ENCODE assay signal across 23 cellular contexts in the genomic region with DNA sequence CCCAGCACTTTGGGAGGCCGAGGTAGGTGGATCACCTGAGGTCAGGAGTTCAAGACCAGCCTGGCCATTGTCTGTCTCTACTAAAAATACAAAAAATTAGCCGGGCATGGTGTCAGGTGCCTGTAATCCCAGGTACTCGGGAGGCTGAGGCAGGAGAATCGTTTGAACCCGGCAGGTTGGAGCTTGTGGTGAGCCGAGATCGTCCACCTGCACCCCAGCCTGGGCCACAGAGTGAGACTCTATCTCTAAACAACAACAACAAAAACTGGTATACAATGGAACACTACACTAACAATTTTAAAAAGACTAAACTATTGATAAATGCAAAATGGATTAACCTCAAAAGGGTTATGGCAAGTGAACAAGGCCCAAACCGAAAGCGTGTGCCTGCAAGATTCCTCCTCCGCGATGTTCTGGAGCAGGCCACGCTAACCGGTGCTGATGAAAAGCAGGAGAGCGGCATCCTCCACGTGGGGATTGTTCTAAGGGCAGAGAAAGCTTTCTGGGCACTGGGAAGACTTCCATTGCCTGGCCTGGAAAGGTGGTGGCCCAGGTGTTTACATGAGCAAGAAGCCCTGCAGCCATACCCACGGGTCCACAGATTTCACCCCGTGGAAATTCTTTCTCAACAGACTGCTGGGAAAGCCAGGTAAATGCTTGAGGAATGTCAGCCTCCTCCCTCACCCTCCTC. TPM values are rescaled to one million over a fixed set of nuclear protein-coding genes. Genes with fewer than 3 reads are reported as not detected.
DNase-seq lines count a peak whose midpoint lies in the region; ATAC-seq and TF ChIP-seq lines count a peak whose summit lies in the region.
"Had no signal": no experiment of that assay in that cellular context is flagged by ENCODE, and none has a peak within 500 bp of the region (broad histone marks: within the 10 kb centered on the region; RNA-seq: fewer than 3 reads in every experiment).

No MANE protein-coding gene starts in this region.

- H3K4me3 Mint-ChIP-seq in activated CD4-positive, alpha-beta T cell treated with anti-CD3 and anti-CD28 coated beads for 36 hours, result no peak overlapping the region
- H3K4me3 Mint-ChIP-seq: naive thymus-derived CD4-positive, alpha-beta T cell had no signal

- peaks cover 26 to 40% (median 33%) of the 10 kb centered on the region in 10 experiments for H3K4me1 ChIP-seq in BLaER1 treated with 17β-estradiol and CSF1 and Interleukin-3, amounts not matched to agents 10 nM and 100 nM
- no peaks in the 10 kb centered on the region for H3K4me1 ChIP-seq in adrenal gland (replicated peaks in 1 of 2)
- H3K4me1 ChIP-seq in ovary (ENCODE audit: insufficient read depth), result peaks cover 10% of the 10 kb centered on the region
- H3K4me1 ChIP-seq: A549, colonic mucosa had no signal

- ATAC-seq in activated CD4-positive, alpha-beta T cell treated with anti-CD3 and anti-CD28 coated beads for 36 hours, result no peak
- no peak for ATAC-seq in HG03439 (IDR thresholded peaks at IDR 0.05; ENCODE audit: unreplicated experiment)
- ATAC-seq: naive thymus-derived CD4-positive, alpha-beta T cell; PC-3 had no signal

- peaks cover 9% of the 10 kb centered on the region for H3K9me3 Mint-ChIP-seq in activated CD4-positive, alpha-beta T cell treated with anti-CD3 and anti-CD28 coated beads for 36 hours (ENCODE audit: low read depth)

- intact Hi-C loops in activated CD4-positive, alpha-beta T cell treated with anti-CD3 and anti-CD28 coated beads for 36 hours (cut with DNase I, micrococcal nuclease), result no loop called here
- intact Hi-C loops in adrenal gland (cut with DNase I) (loop anchor here in 1 of 2 donors (10.0 kb wide), 1 partner anchor 59 kb away; no protein-coding TSS in a partner anchor), ovary (cut with DNase I) (no loop called here)

- no peaks in the 10 kb centered on the region for H3K36me3 ChIP-seq in BLaER1 treated with 17β-estradiol and CSF1 and Interleukin-3, amounts not matched to agents 10 nM and 100 nM
- H3K36me3 ChIP-seq in adrenal gland (replicated peaks in 1 of 2) (no peaks in the 10 kb centered on the region), ovary (no peaks in the 10 kb centered on the region)
- H3K36me3 ChIP-seq: colonic mucosa, SJSA1, uterus had no signal

- POLR2A ChIA-PET in activated CD4-positive, alpha-beta T cell treated with anti-CD3 and anti-CD28 coated beads for 36 hours (lab: Charles Lee), result no interaction called here

- H3K4me3 ChIP-seq in BLaER1 treated with 17β-estradiol and CSF1 and Interleukin-3, amounts not matched to agents 10 nM and 100 nM, result no peak overlapping the region
- H3K4me3 ChIP-seq in adrenal gland (no peak overlapping the region), ovary (no peak overlapping the region)
- H3K4me3 ChIP-seq: A549, colonic mucosa, lung, SJSA1, uterus had no signal

- TF ChIP-seq CTCF in adrenal gland (IDR thresholded peaks at IDR 0.05), result no peak
- TF ChIP-seq CTCF in ovary (IDR thresholded peaks at IDR 0.05), result no peak

- H3K27ac Mint-ChIP-seq in activated CD4-positive, alpha-beta T cell treated with anti-CD3 and anti-CD28 coated beads for 36 hours, result no peak overlapping the region

- DNase-seq in activated CD4-positive, alpha-beta T cell treated with anti-CD3 and anti-CD28 coated beads for 36 hours, result peak; percentile 5
- no peak for DNase-seq in activated CD4-positive, alpha-beta T cell treated with anti-CD3 and anti-CD28 coated beads, Interleukin-2, amount 50 U/mL, for 4 hours
- peak in 4 of 7 donors; percentile 3 to 6 (median 4) for DNase-seq in adrenal gland
- peak in 4 of 5 donors; percentile 4 to 38 (median 15) for DNase-seq in ovary
- DNase-seq in erythroblast (lab: John Stamatoyannopoulos, UW), result no peak
- DNase-seq in C1 segment of cervical spinal cord (lab: John Stamatoyannopoulos, UW), result no peak
- DNase-seq: activated naive CD4-positive, alpha-beta T cell; colonic mucosa; DMS153; KBM-7; NCI-H187 treated with DMSO at 0.1 percent for 48 hours; NCI-H226; NCI-H82; PC-3; stimulated activated CD4-positive, alpha-beta T cell treated with anti-CD3 and anti-CD28 coated beads, Interleukin-4, amount 100 ng/mL, for 4 hours had no signal

- no peaks in the 10 kb centered on the region for H3K27me3 ChIP-seq in BLaER1 treated with 17β-estradiol and CSF1 and Interleukin-3, amounts not matched to agents 10 nM and 100 nM
- no peaks in the 10 kb centered on the region for H3K27me3 ChIP-seq in adrenal gland
- no peaks in the 10 kb centered on the region for H3K27me3 ChIP-seq in ovary
- H3K27me3 ChIP-seq: colonic mucosa, SJSA1, uterus had no signal

- no peaks in the 10 kb centered on the region for H3K27me3 Mint-ChIP-seq in activated CD4-positive, alpha-beta T cell treated with anti-CD3 and anti-CD28 coated beads for 36 hours
- H3K27me3 Mint-ChIP-seq: naive thymus-derived CD4-positive, alpha-beta T cell had no signal

- peaks cover 0 to 29% (median 0%) of the 10 kb centered on the region in 11 experiments; a peak in 6 of 22 replicates for H3K9me3 ChIP-seq in BLaER1 treated with 17β-estradiol and CSF1 and Interleukin-3, amounts not matched to agents 10 nM and 100 nM (replicated peaks in 1 of 11)
- H3K9me3 ChIP-seq in adrenal gland (replicated peaks in 1 of 3) (no peaks in the 10 kb centered on the region), ovary (no peaks in the 10 kb centered on the region)
- H3K9me3 ChIP-seq: A549, colonic mucosa, SJSA1, uterus had no signal

- H3K36me3 Mint-ChIP-seq in activated CD4-positive, alpha-beta T cell treated with anti-CD3 and anti-CD28 coated beads for 36 hours (ENCODE audit: low read depth), result no peaks in the 10 kb centered on the region

- peak overlapping the region in 7 of 11 experiments; percentile 10 to 75 (median 63); a peak in 8 of 22 replicates for H3K4me2 ChIP-seq in BLaER1 treated with 17β-estradiol and CSF1 and Interleukin-3, amounts not matched to agents 10 nM and 100 nM
- H3K4me2 ChIP-seq: A549 had no signal

- TF ChIP-seq EP300 in ovary (IDR thresholded peaks at IDR 0.05), result no peak

- H3K27ac ChIP-seq in BLaER1 treated with 17β-estradiol and CSF1 and Interleukin-3, amounts not matched to agents 10 nM and 100 nM, result no peak overlapping the region
- H3K27ac ChIP-seq in adrenal gland, result no peak overlapping the region
- H3K27ac ChIP-seq in ovary, result no peak overlapping the region
- H3K27ac ChIP-seq: A549, C4-2B, colonic mucosa, SJSA1, uterus had no signal

- CTCF ChIA-PET in activated CD4-positive, alpha-beta T cell treated with anti-CD3 and anti-CD28 coated beads for 36 hours (lab: Charles Lee), result no interaction called here

- H4K20me1 ChIP-seq in BLaER1 treated with 17β-estradiol and CSF1 and Interleukin-3, amounts not matched to agents 10 nM and 100 nM, result peaks cover 0 to 6% (median 0%) of the 10 kb centered on the region in 11 experiments; a peak in 2 of 22 replicates

- 86 to 93% (median 93%) methylated on average over 17 of the region's 17 CpGs for WGBS in adrenal gland, 4 donors
- 63 to 77% (median 70%) methylated on average over 17 of the region's 17 CpGs for WGBS in ovary, 3 donors

- peaks cover 10% of the 10 kb centered on the region for H3K4me1 Mint-ChIP-seq in activated CD4-positive, alpha-beta T cell treated with anti-CD3 and anti-CD28 coated beads for 36 hours

- TF ChIP-seq POLR2A in adrenal gland (IDR thresholded peaks at IDR 0.05) (no peak), ovary (IDR thresholded peaks at IDR 0.05) (no peak), erythroblast (IDR thresholded peaks at IDR 0.05; ENCODE audit: low read length) (no peak)

- H3K9ac ChIP-seq in BLaER1 treated with 17β-estradiol and CSF1 and Interleukin-3, amounts not matched to agents 10 nM and 100 nM, result no peak overlapping the region

RNA-seq across cellular contexts. Expression of a gene that starts 53.8 kb away (rescaled TPM):
- 1 to 10 TPM; 5.2 to 5.3 TPM for total RNA-seq in activated CD4-positive, alpha-beta T cell treated with anti-CD3 and anti-CD28 coated beads for 36 hours
- total RNA-seq in adrenal gland (10 to 100 TPM; 10.7 to 28.6 (median 14.2) TPM), ovary (10 to 100 TPM in 3 of 7 donors, 1 to 10 TPM in 4; 3.7 to 35.5 (median 9.4) TPM)
- polyA plus RNA-seq in adrenal gland (10 to 100 TPM in 2 of 3 donors, 1 to 10 TPM in 1; 6.2 to 20.8 (median 11.8) TPM), ovary (1 to 10 TPM; 4.5 to 8.7 TPM)
- polyA plus RNA-seq: naive thymus-derived CD4-positive, alpha-beta T cell had no signal

Comparison
In these comparisons a context has a peak if more than half of its experiments do, and no peak if none do; other contexts are left out.
1. DNase-seq: peak in activated CD4-positive, alpha-beta T cell treated with anti-CD3 and anti-CD28 coated beads for 36 hours (single experiment), adrenal gland (4 of 7) and ovary (4 of 5); none in activated CD4-positive, alpha-beta T cell treated with anti-CD3 and anti-CD28 coated beads, Interleukin-2, amount 50 U/mL, for 4 hours (0 of 2), erythroblast (0 of 2) and C1 segment of cervical spinal cord (0 of 14).